In the genomic region with DNA sequence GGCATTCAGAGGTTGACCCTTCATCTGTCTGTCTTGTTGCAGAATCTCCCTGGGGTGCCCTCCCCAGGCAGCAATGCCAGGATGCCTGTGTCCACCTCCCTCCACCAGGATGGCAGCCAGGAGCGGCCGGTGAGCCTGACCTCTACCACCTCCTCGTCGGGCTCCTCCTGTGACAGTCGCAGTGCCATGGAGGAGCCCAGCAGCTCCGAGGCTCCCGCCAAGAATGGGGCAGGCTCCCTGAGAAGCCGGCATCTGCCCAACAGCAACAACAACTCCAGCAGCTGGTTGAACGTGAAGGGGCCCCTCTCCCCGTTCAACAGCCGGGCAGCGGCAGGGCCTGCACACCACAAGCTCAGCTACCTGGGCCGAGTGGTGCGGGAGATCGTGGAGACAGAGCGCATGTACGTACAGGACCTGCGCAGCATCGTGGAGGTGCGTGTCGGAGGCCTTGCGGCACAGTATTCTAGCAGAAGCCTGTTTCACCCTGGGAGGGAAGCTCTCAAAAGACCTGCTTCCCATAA, we compare ENCODE assay signal across 21 cellular contexts. TPM values are rescaled to one million over a fixed set of nuclear protein-coding genes. Genes with fewer than 3 reads are reported as not detected.
A peak's percentile ranks its signal among the peaks of the same experiment; 100 is the strongest.
DNase-seq lines count a peak whose midpoint lies in the region; ATAC-seq and TF ChIP-seq lines count a peak whose summit lies in the region.
"Had no signal": no experiment of that assay in that cellular context is flagged by ENCODE, and none has a peak within 500 bp of the region (broad histone marks: within the 10 kb centered on the region; RNA-seq: fewer than 3 reads in every experiment).

No MANE protein-coding gene starts in this region.

- H3K9ac ChIP-seq in colonic mucosa (ENCODE audit: low read depth in 2 of 2, low read length in 2 of 2), result no peak overlapping the region
- H3K9ac ChIP-seq: BLaER1 treated with 17β-estradiol and CSF1 and Interleukin-3, amounts not matched to agents 10 nM and 100 nM had no signal

- DNase-seq in activated CD4-positive, alpha-beta memory T cell treated with anti-CD3 and anti-CD28 coated beads, Interleukin-2, amount 10 ng/mL, durations not matched to agents 7 days and 5 days, result no peak
- no peak for DNase-seq in activated CD4-positive, alpha-beta memory T cell treated with anti-CD3 and anti-CD28 coated beads for 36 hours
- no peak for DNase-seq in colonic mucosa
- DNase-seq in right lobe of liver, result peak in 2 of 3 donors; percentile 22 to 49
- DNase-seq in stimulated activated effector memory CD8-positive, alpha-beta T cell treated with anti-CD3 and anti-CD28 coated beads, Interleukin-12 subunit alpha, Interleukin-12 subunit beta, amount 100 ng/mL, for 72 hours (ENCODE audit: low spot score in 2 of 2), result no peak
- DNase-seq in NCI-H1694 (lab: John Stamatoyannopoulos, UW), result no peak
- no peak for DNase-seq in HCEC 1CT
- DNase-seq: activated CD4-positive, alpha-beta T cell treated with anti-CD3 and anti-CD28 coated beads for 4 hours; NCI-H1436; NCI-H748 treated with DMSO at 0.1 percent for 48 hours; PC-3; stimulated activated CD4-positive, alpha-beta T cell treated with anti-CD3 and anti-CD28 coated beads, Interleukin-4, amount 100 ng/mL, for 4 hours had no signal

- WGBS in right lobe of liver (ENCODE audit: insufficient coverage, low coverage, low lambda C conversion rate, missing lambda C conversion rate), result 85% methylated on average over 8 of the region's 22 CpGs

- no peak overlapping the region for H3K4me3 ChIP-seq in colonic mucosa
- no peak overlapping the region for H3K4me3 ChIP-seq in right lobe of liver
- H3K4me3 ChIP-seq: BLaER1 treated with 17β-estradiol and CSF1 and Interleukin-3, amounts not matched to agents 10 nM and 100 nM; HAP-1; heart left ventricle; prostate gland; SK-N-MC; smooth muscle cell; vagina had no signal

- H3K36me3 ChIP-seq in colonic mucosa (no peaks in the 10 kb centered on the region), right lobe of liver (peaks cover 0 to 31% (median 6%) of the 10 kb centered on the region in 4 donors)

- H3K36me3 Mint-ChIP-seq in activated CD4-positive, alpha-beta memory T cell treated with anti-CD3 and anti-CD28 coated beads, Interleukin-2, amount 10 ng/mL, durations not matched to agents 7 days and 5 days (ENCODE audit: low read depth), result peaks cover 79% of the 10 kb centered on the region
- no peaks in the 10 kb centered on the region for H3K36me3 Mint-ChIP-seq in activated CD4-positive, alpha-beta memory T cell treated with anti-CD3 and anti-CD28 coated beads for 36 hours
- peaks cover 8% of the 10 kb centered on the region for H3K36me3 Mint-ChIP-seq in stimulated activated effector memory CD8-positive, alpha-beta T cell treated with anti-CD3 and anti-CD28 coated beads, Interleukin-12 subunit alpha, Interleukin-12 subunit beta, amount 100 ng/mL, for 72 hours
- H3K36me3 Mint-ChIP-seq: naive thymus-derived CD8-positive, alpha-beta T cell had no signal

- no peak for TF ChIP-seq POLR2A in right lobe of liver (IDR thresholded peaks at IDR 0.05)

- peak overlapping the region; percentile 96 for H3K27ac Mint-ChIP-seq in activated CD4-positive, alpha-beta memory T cell treated with anti-CD3 and anti-CD28 coated beads, Interleukin-2, amount 10 ng/mL, durations not matched to agents 7 days and 5 days
- H3K27ac Mint-ChIP-seq in activated CD4-positive, alpha-beta memory T cell treated with anti-CD3 and anti-CD28 coated beads for 36 hours, result no peak overlapping the region
- peak overlapping the region; percentile 92 for H3K27ac Mint-ChIP-seq in stimulated activated effector memory CD8-positive, alpha-beta T cell treated with anti-CD3 and anti-CD28 coated beads, Interleukin-12 subunit alpha, Interleukin-12 subunit beta, amount 100 ng/mL, for 72 hours

- POLR2A ChIA-PET in activated CD4-positive, alpha-beta memory T cell treated with anti-CD3 and anti-CD28 coated beads, Interleukin-2, amount 10 ng/mL, durations not matched to agents 7 days and 5 days (lab: Charles Lee), result interaction anchor here (0.9 to 9.1 kb wide), 6 partner anchors 13 to 53 kb away, joined by 3 to 230 read pairs (median 4); a partner anchor contains a TSS
- POLR2A ChIA-PET in activated CD4-positive, alpha-beta memory T cell treated with anti-CD3 and anti-CD28 coated beads for 36 hours (lab: Charles Lee), result interaction anchor here (2.7 kb wide), 1 partner anchor 23 kb away, joined by 9 read pairs; a partner anchor contains a TSS

- H3K9me3 ChIP-seq in colonic mucosa (no peaks in the 10 kb centered on the region), right lobe of liver (no peaks in the 10 kb centered on the region)
- H3K9me3 ChIP-seq: BLaER1 treated with 17β-estradiol and CSF1 and Interleukin-3, amounts not matched to agents 10 nM and 100 nM; HAP-1; heart left ventricle; prostate gland; vagina had no signal

- intact Hi-C loops in activated CD4-positive, alpha-beta memory T cell treated with anti-CD3 and anti-CD28 coated beads for 36 hours (cut with micrococcal nuclease), result no loop called here
- intact Hi-C loops in colonic mucosa (cut with DNase I), result no loop called here
- intact Hi-C loops in right lobe of liver (cut with DNase I), result no loop called here

- no peaks in the 10 kb centered on the region for H3K9me3 Mint-ChIP-seq in activated CD4-positive, alpha-beta memory T cell treated with anti-CD3 and anti-CD28 coated beads, Interleukin-2, amount 10 ng/mL, durations not matched to agents 7 days and 5 days
- H3K9me3 Mint-ChIP-seq in activated CD4-positive, alpha-beta memory T cell treated with anti-CD3 and anti-CD28 coated beads for 36 hours, result no peaks in the 10 kb centered on the region
- no peaks in the 10 kb centered on the region for H3K9me3 Mint-ChIP-seq in stimulated activated effector memory CD8-positive, alpha-beta T cell treated with anti-CD3 and anti-CD28 coated beads, Interleukin-12 subunit alpha, Interleukin-12 subunit beta, amount 100 ng/mL, for 72 hours
- H3K9me3 Mint-ChIP-seq: naive thymus-derived CD8-positive, alpha-beta T cell had no signal

- H3K27me3 ChIP-seq in colonic mucosa, result no peaks in the 10 kb centered on the region
- H3K27me3 ChIP-seq in right lobe of liver, result no peaks in the 10 kb centered on the region
- H3K27me3 ChIP-seq: BLaER1 treated with 17β-estradiol and CSF1 and Interleukin-3, amounts not matched to agents 10 nM and 100 nM; heart left ventricle; vagina had no signal

- peaks cover 33% of the 10 kb centered on the region for H3K4me1 ChIP-seq in colonic mucosa
- peaks cover 0 to 9% (median 4%) of the 10 kb centered on the region in 4 donors for H3K4me1 ChIP-seq in right lobe of liver
- H3K4me1 ChIP-seq: prostate gland had no signal

- no peak overlapping the region for H3K4me3 Mint-ChIP-seq in activated CD4-positive, alpha-beta memory T cell treated with anti-CD3 and anti-CD28 coated beads, Interleukin-2, amount 10 ng/mL, durations not matched to agents 7 days and 5 days
- no peak overlapping the region for H3K4me3 Mint-ChIP-seq in activated CD4-positive, alpha-beta memory T cell treated with anti-CD3 and anti-CD28 coated beads for 36 hours
- no peak overlapping the region for H3K4me3 Mint-ChIP-seq in stimulated activated effector memory CD8-positive, alpha-beta T cell treated with anti-CD3 and anti-CD28 coated beads, Interleukin-12 subunit alpha, Interleukin-12 subunit beta, amount 100 ng/mL, for 72 hours
- H3K4me3 Mint-ChIP-seq: naive thymus-derived CD8-positive, alpha-beta T cell had no signal

- CTCF ChIA-PET in activated CD4-positive, alpha-beta memory T cell treated with anti-CD3 and anti-CD28 coated beads, Interleukin-2, amount 10 ng/mL, durations not matched to agents 7 days and 5 days (lab: Charles Lee), result interaction anchor here (0.7 kb wide), 1 partner anchor 23 kb away, joined by 3 read pairs; no protein-coding TSS in a partner anchor
- CTCF ChIA-PET in activated CD4-positive, alpha-beta memory T cell treated with anti-CD3 and anti-CD28 coated beads for 36 hours (lab: Charles Lee), result interaction anchor here (1.4 to 1.8 kb wide), 3 partner anchors 29 to 34 kb away, joined by 5 to 9 read pairs (median 6); no protein-coding TSS in a partner anchor

- ATAC-seq in right lobe of liver (no peak), HG03097 (IDR thresholded peaks at IDR 0.05; ENCODE audit: low FRiP score, unreplicated experiment) (no peak)
- no peak for ATAC-seq in stimulated activated effector memory CD8-positive, alpha-beta T cell treated with anti-CD3 and anti-CD28 coated beads, Interleukin-12 subunit alpha, Interleukin-12 subunit beta, amount 100 ng/mL, for 72 hours
- ATAC-seq: heart left ventricle; naive thymus-derived CD8-positive, alpha-beta T cell had no signal

- H3K27ac ChIP-seq in colonic mucosa (peak overlapping the region; percentile 76), right lobe of liver (no peak overlapping the region)
- H3K27ac ChIP-seq: BLaER1 treated with 17β-estradiol and CSF1 and Interleukin-3, amounts not matched to agents 10 nM and 100 nM; prostate gland; SK-N-MC; vagina had no signal

- TF ChIP-seq CTCF in colonic mucosa (IDR thresholded peaks at IDR 0.05) (no peak), right lobe of liver (IDR thresholded peaks at IDR 0.05) (no peak)

- H3K4me1 Mint-ChIP-seq in activated CD4-positive, alpha-beta memory T cell treated with anti-CD3 and anti-CD28 coated beads, Interleukin-2, amount 10 ng/mL, durations not matched to agents 7 days and 5 days, result peaks cover 86% of the 10 kb centered on the region
- H3K4me1 Mint-ChIP-seq in activated CD4-positive, alpha-beta memory T cell treated with anti-CD3 and anti-CD28 coated beads for 36 hours (ENCODE audit: low read depth), result peaks cover 81% of the 10 kb centered on the region
- peaks cover 81% of the 10 kb centered on the region for H3K4me1 Mint-ChIP-seq in stimulated activated effector memory CD8-positive, alpha-beta T cell treated with anti-CD3 and anti-CD28 coated beads, Interleukin-12 subunit alpha, Interleukin-12 subunit beta, amount 100 ng/mL, for 72 hours

- no peaks in the 10 kb centered on the region for H3K27me3 Mint-ChIP-seq in activated CD4-positive, alpha-beta memory T cell treated with anti-CD3 and anti-CD28 coated beads, Interleukin-2, amount 10 ng/mL, durations not matched to agents 7 days and 5 days
- H3K27me3 Mint-ChIP-seq in activated CD4-positive, alpha-beta memory T cell treated with anti-CD3 and anti-CD28 coated beads for 36 hours, result no peaks in the 10 kb centered on the region
- H3K27me3 Mint-ChIP-seq: naive thymus-derived CD8-positive, alpha-beta T cell had no signal

RNA-seq across cellular contexts. Expression of a gene that starts 23.4 kb away (rescaled TPM):
- 100 to 1,000 TPM; 126 to 133 TPM for total RNA-seq in activated CD4-positive, alpha-beta memory T cell treated with anti-CD3 and anti-CD28 coated beads, Interleukin-2, amount 10 ng/mL, durations not matched to agents 7 days and 5 days
- total RNA-seq in activated CD4-positive, alpha-beta memory T cell treated with anti-CD3 and anti-CD28 coated beads for 36 hours, result 10 to 100 TPM; 20.1 to 22.6 TPM
- total RNA-seq in colonic mucosa, result 100 to 1,000 TPM in 1 of 2 donors, 10 to 100 TPM in 1; 78.8 to 106 TPM
- total RNA-seq in right lobe of liver, result 10 to 100 TPM; 25.4 to 49.1 (median 28.0) TPM

Comparison
In these comparisons a context has a peak if more than half of its experiments do, and no peak if none do; other contexts are left out.
1. DNase-seq: peak in right lobe of liver (2 of 3); none in activated CD4-positive, alpha-beta memory T cell treated with anti-CD3 and anti-CD28 coated beads, Interleukin-2, amount 10 ng/mL, durations not matched to agents 7 days and 5 days (single experiment), activated CD4-positive, alpha-beta memory T cell treated with anti-CD3 and anti-CD28 coated beads for 36 hours (single experiment), colonic mucosa (single experiment), stimulated activated effector memory CD8-positive, alpha-beta T cell treated with anti-CD3 and anti-CD28 coated beads, Interleukin-12 subunit alpha, Interleukin-12 subunit beta, amount 100 ng/mL, for 72 hours (0 of 2), NCI-H1694 (single experiment) and HCEC 1CT (single experiment).